Comparison of ENCODE assay signal across 23 cellular contexts in the genomic region with DNA sequence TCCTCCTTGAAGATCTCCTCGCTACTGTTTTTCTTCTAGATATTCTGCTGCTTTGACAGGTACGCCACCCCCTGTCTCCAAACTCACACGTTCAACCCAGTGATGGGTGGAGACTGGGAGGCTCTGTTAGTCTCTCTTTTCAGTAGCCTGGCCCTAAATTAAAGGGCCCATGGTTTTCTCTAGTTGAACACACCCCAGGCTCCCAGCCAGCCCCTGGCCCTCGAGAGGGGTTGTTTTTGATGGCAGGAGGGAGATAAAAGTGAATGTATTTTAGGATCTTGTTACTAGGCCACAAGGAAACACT. TPM values are rescaled to one million over a fixed set of nuclear protein-coding genes. Genes with fewer than 3 reads are reported as not detected.
"Had no signal": no experiment of that assay in that cellular context is flagged by ENCODE, and none has a peak within 500 bp of the region (broad histone marks: within the 10 kb centered on the region; RNA-seq: fewer than 3 reads in every experiment).

No MANE protein-coding gene starts in this region.

- H3K4me1 ChIP-seq: neural progenitor cell, testis had no signal

- H3K4me2 ChIP-seq: neural progenitor cell had no signal

- H2AFZ ChIP-seq: neural progenitor cell had no signal

- ATAC-seq: esophagus mucosa; mucosa of descending colon; naive thymus-derived CD8-positive, alpha-beta T cell; stimulated activated naive B cell treated with anti-CD40 and anti-IgM and Interleukin-4, amounts not matched to agents 10 μg/mL and 1 μg/mL and 100 μg/mL, for 72 hours; stimulated activated naive CD8-positive, alpha-beta T cell treated with anti-CD3 and anti-CD28 coated beads, Interleukin-15, amount 100 ng/mL, for 72 hours; upper lobe of right lung had no signal

- H3K36me3 ChIP-seq: neural progenitor cell, sigmoid colon, tibial nerve, upper lobe of right lung, vagina had no signal

- H3K9me3 ChIP-seq: mucosa of descending colon, sigmoid colon, testis, tibial nerve, upper lobe of right lung, vagina had no signal

- H3K27ac ChIP-seq: dorsolateral prefrontal cortex, neural progenitor cell, sigmoid colon, skin epidermis, testis, tibial nerve, upper lobe of right lung, vagina had no signal

- H3K27me3 ChIP-seq: neural progenitor cell, sigmoid colon, testis, tibial nerve, upper lobe of right lung, vagina had no signal

- DNase-seq: cortex of kidney; dorsolateral prefrontal cortex; effector CD8-positive, alpha-beta T cell; kidney; left colon; mammary epithelial cell; mucosa of descending colon; naive thymus-derived CD8-positive, alpha-beta T cell; nucleus accumbens; sigmoid colon; stimulated activated CD4-positive, alpha-beta T cell treated with anti-CD3 and anti-CD28 coated beads, Interleukin-2, amount 100 ng/mL, for 24 hours; stimulated activated CD4-positive, alpha-beta T cell treated with anti-CD3 and anti-CD28 coated beads, Interleukin-4, amount 100 ng/mL, for 4 hours; stimulated activated naive B cell treated with anti-CD40 and anti-IgM and Interleukin-4, amounts not matched to agents 10 μg/mL and 1 μg/mL and 100 μg/mL, for 72 hours; stimulated activated naive CD8-positive, alpha-beta T cell treated with anti-CD3 and anti-CD28 coated beads, Interleukin-15, amount 100 ng/mL, for 72 hours; testis; upper lobe of right lung had no signal

- H3K9ac ChIP-seq: neural progenitor cell had no signal

- H3K4me3 ChIP-seq: dorsolateral prefrontal cortex, mucosa of descending colon, neural progenitor cell, sigmoid colon, skin epidermis, testis, tibial nerve, upper lobe of right lung, vagina had no signal

RNA-seq across cellular contexts. Expression of a gene that starts 21.6 kb away (rescaled TPM):
- total RNA-seq: dorsolateral prefrontal cortex; esophagus mucosa; fibroblast of villous mesenchyme; mammary epithelial cell; naive thymus-derived CD8-positive, alpha-beta T cell; sigmoid colon; subcutaneous adipose tissue; upper lobe of right lung; vagina had no signal
